1 cellular context compared by ENCODE assay signal in genomic region chr4:15551740-15552446, GRCh38.
TF ChIP-seq lines count a peak whose summit lies in the region.

No MANE protein-coding gene starts in this region.

TF ChIP-seq in HepG2, 621 proteins besides CTCF, POLR2A, EP300 and RAD21 (continued from another document and continues in another):
- TF ChIP-seq, protein P1, sequence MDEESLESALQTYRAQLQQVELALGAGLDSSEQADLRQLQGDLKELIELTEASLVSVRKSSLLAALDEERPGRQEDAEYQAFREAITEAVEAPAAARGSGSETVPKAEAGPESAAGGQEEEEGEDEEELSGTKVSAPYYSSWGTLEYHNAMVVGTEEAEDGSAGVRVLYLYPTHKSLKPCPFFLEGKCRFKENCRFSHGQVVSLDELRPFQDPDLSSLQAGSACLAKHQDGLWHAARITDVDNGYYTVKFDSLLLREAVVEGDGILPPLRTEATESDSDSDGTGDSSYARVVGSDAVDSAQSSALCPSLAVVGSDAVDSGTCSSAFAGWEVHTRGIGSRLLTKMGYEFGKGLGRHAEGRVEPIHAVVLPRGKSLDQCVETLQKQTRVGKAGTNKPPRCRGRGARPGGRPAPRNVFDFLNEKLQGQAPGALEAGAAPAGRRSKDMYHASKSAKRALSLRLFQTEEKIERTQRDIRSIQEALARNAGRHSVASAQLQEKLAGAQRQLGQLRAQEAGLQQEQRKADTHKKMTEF (CRISPR knock-in tag; IDR thresholded peaks at IDR 0.05), result peak; percentile 45; the same call in 1 of the 2 replicates
- no peak for TF ChIP-seq KDM2A (CRISPR knock-in tag; IDR thresholded peaks at IDR 0.05; ENCODE audit: borderline replicate concordance, low read depth)
- TF ChIP-seq TEAD3 (CRISPR knock-in tag; optimal IDR thresholded peaks at IDR 0.05; ENCODE audit: borderline replicate concordance), result no peak
- TF ChIP-seq DMAP1 (CRISPR knock-in tag; IDR thresholded peaks at IDR 0.05), result no peak
- TF ChIP-seq ZNF710 (CRISPR knock-in tag; IDR thresholded peaks at IDR 0.05; ENCODE audit: borderline replicate concordance), result no peak
- TF ChIP-seq, protein P2, sequence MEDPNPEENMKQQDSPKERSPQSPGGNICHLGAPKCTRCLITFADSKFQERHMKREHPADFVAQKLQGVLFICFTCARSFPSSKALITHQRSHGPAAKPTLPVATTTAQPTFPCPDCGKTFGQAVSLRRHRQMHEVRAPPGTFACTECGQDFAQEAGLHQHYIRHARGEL (CRISPR knock-in tag; IDR thresholded peaks at IDR 0.05), result no peak
- no peak for TF ChIP-seq DMTF1 (CRISPR knock-in tag; IDR thresholded peaks at IDR 0.05)
- no peak for TF ChIP-seq ZNF431 (CRISPR knock-in tag; IDR thresholded peaks at IDR 0.05; ENCODE audit: borderline replicate concordance, low read depth)
- no peak for TF ChIP-seq ATF7 (IDR thresholded peaks at IDR 0.05)
- no peak for TF ChIP-seq ATF7 (CRISPR knock-in tag; IDR thresholded peaks at IDR 0.05)
- no peak for TF ChIP-seq GZF1 (CRISPR knock-in tag; IDR thresholded peaks at IDR 0.05)
- TF ChIP-seq ZBTB8A (CRISPR knock-in tag; IDR thresholded peaks at IDR 0.05; ENCODE audit: borderline replicate concordance, low read depth), result no peak
- TF ChIP-seq ZNF773 (CRISPR knock-in tag; IDR thresholded peaks at IDR 0.05; ENCODE audit: borderline replicate concordance), result no peak
- peak; percentile 58; the same call in 1 of the 2 replicates for TF ChIP-seq BCL6 (CRISPR knock-in tag; IDR thresholded peaks at IDR 0.05)
- TF ChIP-seq ZNF772 (CRISPR knock-in tag; IDR thresholded peaks at IDR 0.05), result no peak
- no peak for TF ChIP-seq SMARCC2 (IDR thresholded peaks at IDR 0.05)
- TF ChIP-seq KDM5A (IDR thresholded peaks at IDR 0.05; ENCODE audit: borderline replicate concordance, low read length), result no peak
- no peak for TF ChIP-seq FOXP1 (IDR thresholded peaks at IDR 0.05)
- TF ChIP-seq FOXP1 (CRISPR knock-in tag; IDR thresholded peaks at IDR 0.05), result peak; percentile 85
- TF ChIP-seq, protein P3, sequence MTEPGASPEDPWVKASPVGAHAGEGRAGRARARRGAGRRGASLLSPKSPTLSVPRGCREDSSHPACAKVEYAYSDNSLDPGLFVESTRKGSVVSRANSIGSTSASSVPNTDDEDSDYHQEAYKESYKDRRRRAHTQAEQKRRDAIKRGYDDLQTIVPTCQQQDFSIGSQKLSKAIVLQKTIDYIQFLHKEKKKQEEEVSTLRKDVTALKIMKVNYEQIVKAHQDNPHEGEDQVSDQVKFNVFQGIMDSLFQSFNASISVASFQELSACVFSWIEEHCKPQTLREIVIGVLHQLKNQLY (CRISPR knock-in tag; IDR thresholded peaks at IDR 0.05), result no peak
- TF ChIP-seq NFIC (IDR thresholded peaks at IDR 0.05; ENCODE audit: low read length), result peak; percentile 31; the same call in 1 of the 2 replicates
- TF ChIP-seq NFE2L2 (IDR thresholded peaks at IDR 0.05; ENCODE audit: low read length), result no peak
- TF ChIP-seq SOX13 (IDR thresholded peaks at IDR 0.05), result no peak
- peak in 1 of 2 experiments; percentile 78; a peak in 2 of 4 replicates for TF ChIP-seq SOX13 (CRISPR knock-in tag; conservative IDR thresholded peaks at IDR 0.05 in 1 of 2, IDR thresholded peaks at IDR 0.05 in 1 of 2)
- no peak for TF ChIP-seq KLF12 (CRISPR knock-in tag; IDR thresholded peaks at IDR 0.05; ENCODE audit: borderline replicate concordance)
- no peak for TF ChIP-seq ZBTB49 (CRISPR knock-in tag; IDR thresholded peaks at IDR 0.05; ENCODE audit: borderline replicate concordance)
- TF ChIP-seq, protein P4, sequence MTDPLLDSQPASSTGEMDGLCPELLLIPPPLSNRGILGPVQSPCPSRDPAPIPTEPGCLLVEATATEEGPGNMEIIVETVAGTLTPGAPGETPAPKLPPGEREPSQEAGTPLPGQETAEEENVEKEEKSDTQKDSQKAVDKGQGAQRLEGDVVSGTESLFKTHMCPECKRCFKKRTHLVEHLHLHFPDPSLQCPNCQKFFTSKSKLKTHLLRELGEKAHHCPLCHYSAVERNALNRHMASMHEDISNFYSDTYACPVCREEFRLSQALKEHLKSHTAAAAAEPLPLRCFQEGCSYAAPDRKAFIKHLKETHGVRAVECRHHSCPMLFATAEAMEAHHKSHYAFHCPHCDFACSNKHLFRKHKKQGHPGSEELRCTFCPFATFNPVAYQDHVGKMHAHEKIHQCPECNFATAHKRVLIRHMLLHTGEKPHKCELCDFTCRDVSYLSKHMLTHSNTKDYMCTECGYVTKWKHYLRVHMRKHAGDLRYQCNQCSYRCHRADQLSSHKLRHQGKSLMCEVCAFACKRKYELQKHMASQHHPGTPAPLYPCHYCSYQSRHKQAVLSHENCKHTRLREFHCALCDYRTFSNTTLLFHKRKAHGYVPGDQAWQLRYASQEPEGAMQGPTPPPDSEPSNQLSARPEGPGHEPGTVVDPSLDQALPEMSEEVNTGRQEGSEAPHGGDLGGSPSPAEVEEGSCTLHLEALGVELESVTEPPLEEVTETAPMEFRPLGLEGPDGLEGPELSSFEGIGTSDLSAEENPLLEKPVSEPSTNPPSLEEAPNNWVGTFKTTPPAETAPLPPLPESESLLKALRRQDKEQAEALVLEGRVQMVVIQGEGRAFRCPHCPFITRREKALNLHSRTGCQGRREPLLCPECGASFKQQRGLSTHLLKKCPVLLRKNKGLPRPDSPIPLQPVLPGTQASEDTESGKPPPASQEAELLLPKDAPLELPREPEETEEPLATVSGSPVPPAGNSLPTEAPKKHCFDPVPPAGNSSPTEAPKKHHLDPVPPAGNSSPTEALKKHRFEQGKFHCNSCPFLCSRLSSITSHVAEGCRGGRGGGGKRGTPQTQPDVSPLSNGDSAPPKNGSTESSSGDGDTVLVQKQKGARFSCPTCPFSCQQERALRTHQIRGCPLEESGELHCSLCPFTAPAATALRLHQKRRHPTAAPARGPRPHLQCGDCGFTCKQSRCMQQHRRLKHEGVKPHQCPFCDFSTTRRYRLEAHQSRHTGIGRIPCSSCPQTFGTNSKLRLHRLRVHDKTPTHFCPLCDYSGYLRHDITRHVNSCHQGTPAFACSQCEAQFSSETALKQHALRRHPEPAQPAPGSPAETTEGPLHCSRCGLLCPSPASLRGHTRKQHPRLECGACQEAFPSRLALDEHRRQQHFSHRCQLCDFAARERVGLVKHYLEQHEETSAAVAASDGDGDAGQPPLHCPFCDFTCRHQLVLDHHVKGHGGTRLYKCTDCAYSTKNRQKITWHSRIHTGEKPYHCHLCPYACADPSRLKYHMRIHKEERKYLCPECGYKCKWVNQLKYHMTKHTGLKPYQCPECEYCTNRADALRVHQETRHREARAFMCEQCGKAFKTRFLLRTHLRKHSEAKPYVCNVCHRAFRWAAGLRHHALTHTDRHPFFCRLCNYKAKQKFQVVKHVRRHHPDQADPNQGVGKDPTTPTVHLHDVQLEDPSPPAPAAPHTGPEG (CRISPR knock-in tag; IDR thresholded peaks at IDR 0.05), result no peak
- no peak for TF ChIP-seq HOXA9 (CRISPR knock-in tag; IDR thresholded peaks at IDR 0.05; ENCODE audit: borderline replicate concordance)
- TF ChIP-seq ZNF235 (CRISPR knock-in tag; IDR thresholded peaks at IDR 0.05; ENCODE audit: borderline replicate concordance), result no peak
- TF ChIP-seq SAP130 (CRISPR knock-in tag; IDR thresholded peaks at IDR 0.05; ENCODE audit: low read depth), result no peak
- TF ChIP-seq GFI1 (CRISPR knock-in tag; IDR thresholded peaks at IDR 0.05; ENCODE audit: borderline replicate concordance), result peak; percentile 89
- no peak for TF ChIP-seq MEIS1 (CRISPR knock-in tag; IDR thresholded peaks at IDR 0.05; ENCODE audit: borderline replicate concordance)
- no peak for TF ChIP-seq ZFP1 (CRISPR knock-in tag; IDR thresholded peaks at IDR 0.05)
- peak; percentile 92 for TF ChIP-seq HNF1A (IDR thresholded peaks at IDR 0.05; ENCODE audit: low read depth)
- TF ChIP-seq HNF1A (CRISPR knock-in tag; IDR thresholded peaks at IDR 0.05; ENCODE audit: borderline replicate concordance), result peak; percentile 72; the same call in 1 of the 2 replicates
- TF ChIP-seq ZNF510 (CRISPR knock-in tag; IDR thresholded peaks at IDR 0.05; ENCODE audit: low read depth), result no peak
- TF ChIP-seq ZNF547 (CRISPR knock-in tag; IDR thresholded peaks at IDR 0.05), result no peak
- TF ChIP-seq ZNF562 (CRISPR knock-in tag; IDR thresholded peaks at IDR 0.05; ENCODE audit: borderline replicate concordance), result no peak
- TF ChIP-seq ZNF629 (CRISPR knock-in tag; conservative IDR thresholded peaks at IDR 0.05), result no peak
- TF ChIP-seq TFDP1 (CRISPR knock-in tag; IDR thresholded peaks at IDR 0.05; ENCODE audit: borderline replicate concordance), result no peak
- no peak for TF ChIP-seq SOX6 (IDR thresholded peaks at IDR 0.05)
- TF ChIP-seq SOX6 (CRISPR knock-in tag; IDR thresholded peaks at IDR 0.05), result peak; percentile 51; the same call in 1 of the 2 replicates
- no peak for TF ChIP-seq ZNF496 (CRISPR knock-in tag; IDR thresholded peaks at IDR 0.05; ENCODE audit: insufficient replicate concordance)
- no peak for TF ChIP-seq ZMYM2 (CRISPR knock-in tag; IDR thresholded peaks at IDR 0.05)
